8 cellular contexts compared by ENCODE assay signal in the genomic region with DNA sequence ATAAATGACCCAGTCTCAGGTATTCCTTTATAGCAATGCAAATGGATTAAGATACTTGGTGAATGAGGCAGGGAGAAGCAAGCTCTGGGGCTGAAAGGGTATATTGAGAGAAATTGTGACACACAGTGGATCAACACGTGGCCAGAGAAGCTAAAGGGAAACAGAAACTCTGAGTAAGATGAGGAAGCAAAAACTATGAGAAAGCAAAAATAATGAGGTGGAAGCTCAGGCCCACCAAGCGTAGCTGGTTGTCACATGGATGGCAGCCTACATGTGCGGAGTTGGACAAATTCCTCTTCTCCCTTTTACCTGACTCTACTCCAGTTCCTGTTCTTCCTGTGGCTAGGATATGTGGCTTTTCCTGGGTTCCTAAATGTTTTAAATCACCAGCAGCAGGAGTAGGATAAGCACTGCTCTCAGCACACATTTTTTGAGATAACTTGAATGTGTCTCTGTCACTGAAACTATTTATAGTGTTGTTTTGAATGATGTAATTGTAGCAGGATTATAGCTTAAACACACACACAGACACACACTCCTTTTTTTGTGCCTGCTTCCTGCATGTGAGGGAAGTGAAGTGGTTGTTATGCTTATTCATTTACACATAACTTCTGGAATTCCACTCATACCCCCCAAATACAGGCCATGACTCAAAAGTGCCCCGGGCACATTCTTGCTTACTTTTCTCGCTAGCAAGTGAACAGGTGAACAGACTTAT. TPM values are rescaled to one million over a fixed set of nuclear protein-coding genes. Genes with fewer than 3 reads are reported as not detected.
DNase-seq lines count a peak whose midpoint lies in the region; ATAC-seq and TF ChIP-seq lines count a peak whose summit lies in the region.

No MANE protein-coding gene starts in this region.

- no peak for TF ChIP-seq CTCF in fibroblast of pulmonary artery (IDR thresholded peaks at IDR 0.05; ENCODE audit: low read length, missing control alignments)

- DNase-seq in ELR (ENCODE audit: low read depth) (peak; percentile 87), SKM-1 (lab: John Stamatoyannopoulos, UW; ENCODE audit: unreplicated experiment) (peak; percentile 56), fibroblast of pulmonary artery (ENCODE audit: low read depth) (peak; percentile 14), pulmonary artery endothelial cell (ENCODE audit: low read depth, low spot score) (peak; percentile 33), NCI-H1092 treated with DMSO at 0.1 percent for 48 hours (lab: John Stamatoyannopoulos, UW) (no peak)
- no peak for DNase-seq in stimulated activated CD4-positive, alpha-beta T cell treated with anti-CD3 and anti-CD28 coated beads, Interleukin-4, amount 100 ng/mL, for 1 hour

- H3K4me3 ChIP-seq in fibroblast of pulmonary artery (replicated peaks; ENCODE audit: low read depth, low read length): no peak overlapping the region

- ATAC-seq in GM19463 (IDR thresholded peaks at IDR 0.05; ENCODE audit: unreplicated experiment): peak; percentile 93
- peak; percentile 91 for ATAC-seq in HG03439 (IDR thresholded peaks at IDR 0.05; ENCODE audit: unreplicated experiment)

RNA-seq across cellular contexts. Expression of a gene that starts 30.1 kb away (rescaled TPM):
- 20.2 and 21.6 TPM in 2 replicates for total RNA-seq in pulmonary artery endothelial cell

Comparison
In these comparisons a context has a peak if more than half of its experiments do, and no peak if none do; other contexts are left out.
1. DNase-seq: peak in ELR (single experiment), SKM-1 (single experiment), fibroblast of pulmonary artery (single experiment) and pulmonary artery endothelial cell (single experiment); none in stimulated activated CD4-positive, alpha-beta T cell treated with anti-CD3 and anti-CD28 coated beads, Interleukin-4, amount 100 ng/mL, for 1 hour (single experiment) and NCI-H1092 treated with DMSO at 0.1 percent for 48 hours (single experiment).